In genomic region chr10:1006573-1006972, GRCh38 we compare ENCODE assay signal across 29 cellular contexts. TPM values are rescaled to one million over a fixed set of nuclear protein-coding genes. Genes with fewer than 3 reads are reported as not detected.
DNase-seq lines count a peak whose midpoint lies in the region; ATAC-seq and TF ChIP-seq lines count a peak whose summit lies in the region.
"Had no signal": no experiment of that assay in that cellular context is flagged by ENCODE, and none has a peak within 500 bp of the region (broad histone marks: within the 10 kb centered on the region; RNA-seq: fewer than 3 reads in every experiment).

No MANE protein-coding gene starts in this region.

- H3K36me3 ChIP-seq in heart right ventricle: peaks cover 10 to 100% (median 86%) of the 10 kb centered on the region in 9 donors

- 96 to 98% methylated on average over 9 of the region's 9 CpGs for WGBS in heart right ventricle, 2 donors

- no peaks in the 10 kb centered on the region for H3K4me1 ChIP-seq in heart right ventricle
- H3K4me1 ChIP-seq: BLaER1 had no signal

- H3K9me3 ChIP-seq in heart right ventricle (peaks cover 0 to 21% (median 12%) of the 10 kb centered on the region in 11 donors), T-helper 17 cell (ENCODE audit: control insufficient read depth, low read length, poor library complexity, severe bottlenecking) (peaks cover 7% of the 10 kb centered on the region)
- H3K9me3 ChIP-seq: BE2C had no signal

- no peaks in the 10 kb centered on the region for H3K27me3 ChIP-seq in heart right ventricle
- H3K27me3 ChIP-seq: BE2C, BLaER1 had no signal

- no peak overlapping the region for H3K27ac Mint-ChIP-seq in T-helper 17 cell
- H3K27ac Mint-ChIP-seq in activated T-helper 1 cell treated with anti-CD3 and anti-CD28 coated beads, Interleukin-12 subunit alpha, Interleukin-12 subunit beta, Interleukin-2, Interleukin-4 antibody, amounts not matched to agents 30 ng/mL and 10 ng/mL and 1 ng/mL, durations not matched to agents 14 hours and 24 hours and 36 hours: peak overlapping the region; percentile 23
- no peak overlapping the region for H3K27ac Mint-ChIP-seq in osteocyte (ENCODE audit: unreplicated experiment)
- H3K27ac Mint-ChIP-seq: CD4-positive, alpha-beta memory T cell; CD4-positive, CD25-positive, alpha-beta regulatory T cell had no signal

- TF ChIP-seq CTCF in heart right ventricle (IDR thresholded peaks at IDR 0.05) (no peak), osteocyte (IDR thresholded peaks at IDR 0.05) (no peak), GM10266 (IDR thresholded peaks at IDR 0.05; ENCODE audit: control insufficient read depth, insufficient read depth, low read depth, missing control alignments) (no peak)

- peaks cover 11% of the 10 kb centered on the region for H3K4me1 Mint-ChIP-seq in T-helper 17 cell
- peaks cover 36% of the 10 kb centered on the region for H3K4me1 Mint-ChIP-seq in activated T-helper 1 cell treated with anti-CD3 and anti-CD28 coated beads, Interleukin-12 subunit alpha, Interleukin-12 subunit beta, Interleukin-2, Interleukin-4 antibody, amounts not matched to agents 30 ng/mL and 10 ng/mL and 1 ng/mL, durations not matched to agents 14 hours and 24 hours and 36 hours (ENCODE audit: low read depth)
- H3K4me1 Mint-ChIP-seq in osteocyte (ENCODE audit: unreplicated experiment): no peaks in the 10 kb centered on the region
- H3K4me1 Mint-ChIP-seq: CD14-positive monocyte had no signal

- ATAC-seq in heart right ventricle: no peak
- ATAC-seq in T-helper 17 cell: no peak
- ATAC-seq in HG03565 (IDR thresholded peaks at IDR 0.05; ENCODE audit: unreplicated experiment): no peak

- peak; percentile 63 for DNase-seq in cardiac septum (ENCODE audit: low spot score)
- DNase-seq in heart right ventricle: no peak
- no peak for DNase-seq in T-helper 17 cell
- DNase-seq in activated T-helper 1 cell treated with anti-CD3 and anti-CD28 coated beads, Interleukin-12 subunit alpha, Interleukin-12 subunit beta, Interleukin-2, Interleukin-4 antibody, amounts not matched to agents 30 ng/mL and 10 ng/mL and 1 ng/mL, durations not matched to agents 14 hours and 24 hours and 36 hours (ENCODE audit: low spot score): no peak
- peak; percentile 60 for DNase-seq in osteocyte (ENCODE audit: extremely low spot score, unreplicated experiment)
- no peak for DNase-seq in cerebellum (ENCODE audit: low spot score)
- DNase-seq in GM10266 (ENCODE audit: extremely low spot score): no peak
- DNase-seq: 8988T; ACHN; BE2C; C1 segment of cervical spinal cord; CD4-positive, alpha-beta memory T cell; CD4-positive, CD25-positive, alpha-beta regulatory T cell; CD8-positive, alpha-beta memory T cell; COR-L47; DMS 273 treated with DMSO at 0.1 percent for 48 hours; DMS153; DMS53; DMS79; DND-41; EL; GDM1 had no signal

- peaks cover 21% of the 10 kb centered on the region for H3K9me3 Mint-ChIP-seq in activated T-helper 1 cell treated with anti-CD3 and anti-CD28 coated beads, Interleukin-12 subunit alpha, Interleukin-12 subunit beta, Interleukin-2, Interleukin-4 antibody, amounts not matched to agents 30 ng/mL and 10 ng/mL and 1 ng/mL, durations not matched to agents 14 hours and 24 hours and 36 hours
- peaks cover 14% of the 10 kb centered on the region for H3K9me3 Mint-ChIP-seq in osteocyte (ENCODE audit: unreplicated experiment)

- peaks cover 16% of the 10 kb centered on the region for H3K36me3 Mint-ChIP-seq in T-helper 17 cell (ENCODE audit: low read depth)
- peaks cover 83% of the 10 kb centered on the region for H3K36me3 Mint-ChIP-seq in activated T-helper 1 cell treated with anti-CD3 and anti-CD28 coated beads, Interleukin-12 subunit alpha, Interleukin-12 subunit beta, Interleukin-2, Interleukin-4 antibody, amounts not matched to agents 30 ng/mL and 10 ng/mL and 1 ng/mL, durations not matched to agents 14 hours and 24 hours and 36 hours (ENCODE audit: low read depth)
- H3K36me3 Mint-ChIP-seq in osteocyte (ENCODE audit: unreplicated experiment): peaks cover 68% of the 10 kb centered on the region

- H3K4me3 Mint-ChIP-seq in T-helper 17 cell: peak overlapping the region; percentile 19
- H3K4me3 Mint-ChIP-seq in activated T-helper 1 cell treated with anti-CD3 and anti-CD28 coated beads, Interleukin-12 subunit alpha, Interleukin-12 subunit beta, Interleukin-2, Interleukin-4 antibody, amounts not matched to agents 30 ng/mL and 10 ng/mL and 1 ng/mL, durations not matched to agents 14 hours and 24 hours and 36 hours: no peak overlapping the region
- no peak overlapping the region for H3K4me3 Mint-ChIP-seq in osteocyte (ENCODE audit: unreplicated experiment)
- H3K4me3 Mint-ChIP-seq: CD14-positive monocyte; CD4-positive, alpha-beta memory T cell; CD4-positive, CD25-positive, alpha-beta regulatory T cell; CD8-positive, alpha-beta memory T cell had no signal

- H3K27me3 Mint-ChIP-seq in T-helper 17 cell (no peaks in the 10 kb centered on the region), osteocyte (ENCODE audit: unreplicated experiment) (no peaks in the 10 kb centered on the region)
- no peaks in the 10 kb centered on the region for H3K27me3 Mint-ChIP-seq in activated T-helper 1 cell treated with anti-CD3 and anti-CD28 coated beads, Interleukin-12 subunit alpha, Interleukin-12 subunit beta, Interleukin-2, Interleukin-4 antibody, amounts not matched to agents 30 ng/mL and 10 ng/mL and 1 ng/mL, durations not matched to agents 14 hours and 24 hours and 36 hours (ENCODE audit: insufficient read depth)
- H3K27me3 Mint-ChIP-seq: CD4-positive, alpha-beta memory T cell; CD4-positive, CD25-positive, alpha-beta regulatory T cell; CD8-positive, alpha-beta memory T cell had no signal

- no peak overlapping the region for H3K27ac ChIP-seq in heart right ventricle
- H3K27ac ChIP-seq: BLaER1 had no signal

- intact Hi-C loops in cardiac septum (cut with DNase I): no loop called here
- intact Hi-C loops in heart right ventricle (cut with DNase I): no loop called here
- intact Hi-C loops in activated T-helper 1 cell treated with anti-CD3 and anti-CD28 coated beads, Interleukin-12 subunit alpha, Interleukin-12 subunit beta, Interleukin-2, Interleukin-4 antibody, amounts not matched to agents 30 ng/mL and 10 ng/mL and 1 ng/mL, durations not matched to agents 14 hours and 24 hours and 36 hours (cut with micrococcal nuclease): no loop called here

- no peak overlapping the region for H3K4me3 ChIP-seq in heart right ventricle
- H3K4me3 ChIP-seq: BLaER1 had no signal

RNA-seq across cellular contexts. Expression of gene GTPBP4, which starts 18.3 kb away (rescaled TPM):
- total RNA-seq in cardiac septum: 33.1 TPM
- 10 to 100 TPM; 25.0 to 41.4 (median 29.4) TPM for total RNA-seq in heart right ventricle
- 10 to 100 TPM; 13.0 to 44.9 TPM for polyA plus RNA-seq in heart right ventricle
- total RNA-seq in T-helper 17 cell: 10 to 100 TPM; 44.4 to 52.7 TPM
- 193 and 202 TPM in 2 replicates for total RNA-seq in activated T-helper 1 cell treated with anti-CD3 and anti-CD28 coated beads, Interleukin-12 subunit alpha, Interleukin-12 subunit beta, Interleukin-2, Interleukin-4 antibody, amounts not matched to agents 30 ng/mL and 10 ng/mL and 1 ng/mL, durations not matched to agents 14 hours and 24 hours and 36 hours
- total RNA-seq in osteocyte: 47.7 and 53.7 TPM in 2 replicates
- total RNA-seq in cerebellum: 18.4 TPM

RNA-seq across cellular contexts. Expression of gene IDI2, which starts 19.1 kb away (rescaled TPM):
- total RNA-seq in cardiac septum: 0.51 TPM
- 1 to 10 TPM in 1 of 10 donors, under 1 TPM in 5, not detected in 4; 0.35 to 1.2 (median 0.49) TPM for total RNA-seq in heart right ventricle
- under 1 TPM; 0.07 to 0.22 TPM for polyA plus RNA-seq in heart right ventricle
- total RNA-seq in T-helper 17 cell: not detected
- total RNA-seq in activated T-helper 1 cell treated with anti-CD3 and anti-CD28 coated beads, Interleukin-12 subunit alpha, Interleukin-12 subunit beta, Interleukin-2, Interleukin-4 antibody, amounts not matched to agents 30 ng/mL and 10 ng/mL and 1 ng/mL, durations not matched to agents 14 hours and 24 hours and 36 hours: not detected in 2 replicates
- total RNA-seq in osteocyte: not detected in 2 replicates
- not detected for total RNA-seq in cerebellum
- total RNA-seq: A673; CD4-positive, alpha-beta memory T cell; CD4-positive, CD25-positive, alpha-beta regulatory T cell; CD8-positive, alpha-beta memory T cell; Daoy; G401 had no signal
- polyA plus RNA-seq: AG04450; CD14-positive monocyte; CD4-positive, alpha-beta memory T cell; CD4-positive, CD25-positive, alpha-beta regulatory T cell; CD8-positive, alpha-beta memory T cell had no signal

RNA-seq across cellular contexts. Expression of gene IDI1, which starts 42.3 kb away (rescaled TPM):
- total RNA-seq in cardiac septum (28.9 TPM), heart right ventricle (10 to 100 TPM; 14.4 to 21.9 (median 18.9) TPM), T-helper 17 cell (100 to 1,000 TPM; 116 to 134 TPM), osteocyte (26.0 and 31.7 TPM in 2 replicates), cerebellum (67.2 TPM)
- polyA plus RNA-seq in heart right ventricle: 10 to 100 TPM in 1 of 2 donors, 1 to 10 TPM in 1; 8.9 to 26.0 TPM
- total RNA-seq in activated T-helper 1 cell treated with anti-CD3 and anti-CD28 coated beads, Interleukin-12 subunit alpha, Interleukin-12 subunit beta, Interleukin-2, Interleukin-4 antibody, amounts not matched to agents 30 ng/mL and 10 ng/mL and 1 ng/mL, durations not matched to agents 14 hours and 24 hours and 36 hours: 76.0 and 78.9 TPM in 2 replicates

RNA-seq across cellular contexts. Expression of gene WDR37, which starts 49.6 kb away (rescaled TPM):
- total RNA-seq in cardiac septum (28.1 TPM), heart right ventricle (10 to 100 TPM; 25.0 to 36.5 (median 32.6) TPM), T-helper 17 cell (10 to 100 TPM; 23.6 to 29.7 TPM), osteocyte (13.6 and 15.3 TPM in 2 replicates), cerebellum (22.8 TPM)
- 10 to 100 TPM in 1 of 2 donors, 1 to 10 TPM in 1; 6.8 to 15.0 TPM for polyA plus RNA-seq in heart right ventricle
- total RNA-seq in activated T-helper 1 cell treated with anti-CD3 and anti-CD28 coated beads, Interleukin-12 subunit alpha, Interleukin-12 subunit beta, Interleukin-2, Interleukin-4 antibody, amounts not matched to agents 30 ng/mL and 10 ng/mL and 1 ng/mL, durations not matched to agents 14 hours and 24 hours and 36 hours: 19.9 and 21.1 TPM in 2 replicates

Comparison
In these comparisons a context has a peak if more than half of its experiments do, and no peak if none do; other contexts are left out.
1. DNase-seq: peak in cardiac septum (single experiment) and osteocyte (single experiment); none in heart right ventricle (0 of 2), T-helper 17 cell (0 of 3), activated T-helper 1 cell treated with anti-CD3 and anti-CD28 coated beads, Interleukin-12 subunit alpha, Interleukin-12 subunit beta, Interleukin-2, Interleukin-4 antibody, amounts not matched to agents 30 ng/mL and 10 ng/mL and 1 ng/mL, durations not matched to agents 14 hours and 24 hours and 36 hours (single experiment), cerebellum (single experiment) and GM10266 (single experiment).